Comparison of ENCODE assay signal across 1 cellular context in the genomic region with DNA sequence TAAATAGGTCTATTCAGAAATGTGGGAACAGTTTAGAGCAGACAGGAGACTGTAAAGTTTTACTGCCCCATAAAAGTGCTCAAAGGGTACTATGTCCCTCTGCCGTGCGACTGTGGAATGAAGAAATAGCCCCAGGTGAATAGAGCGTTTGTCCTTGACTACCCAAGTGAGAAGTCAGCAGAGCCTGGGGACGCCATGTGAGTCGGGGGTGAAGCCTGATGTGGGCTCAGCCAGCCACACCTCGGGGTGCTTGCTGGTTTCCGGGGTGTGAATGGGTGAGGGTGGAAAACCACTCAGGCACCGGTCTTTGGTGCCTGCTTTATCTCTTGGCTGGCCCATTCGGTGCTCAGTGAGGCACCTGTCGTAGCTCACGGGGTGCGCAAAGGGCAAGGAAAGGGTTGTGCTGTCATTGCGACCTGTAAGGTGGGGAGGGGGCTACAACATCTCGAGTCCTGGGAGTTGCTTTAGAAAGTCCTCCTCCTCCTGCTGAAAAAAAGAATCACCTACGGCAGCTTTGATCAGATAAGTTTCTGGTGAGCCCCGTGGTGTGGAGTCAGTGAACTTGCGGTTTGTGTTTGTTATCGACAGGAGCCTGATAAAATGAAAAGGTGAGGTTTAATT.
TF ChIP-seq lines count a peak whose summit lies in the region.

No MANE protein-coding gene starts in this region.

TF ChIP-seq in HepG2, 621 proteins besides CTCF, POLR2A, EP300 and RAD21 (continued from another document):
- TF ChIP-seq, protein P1, sequence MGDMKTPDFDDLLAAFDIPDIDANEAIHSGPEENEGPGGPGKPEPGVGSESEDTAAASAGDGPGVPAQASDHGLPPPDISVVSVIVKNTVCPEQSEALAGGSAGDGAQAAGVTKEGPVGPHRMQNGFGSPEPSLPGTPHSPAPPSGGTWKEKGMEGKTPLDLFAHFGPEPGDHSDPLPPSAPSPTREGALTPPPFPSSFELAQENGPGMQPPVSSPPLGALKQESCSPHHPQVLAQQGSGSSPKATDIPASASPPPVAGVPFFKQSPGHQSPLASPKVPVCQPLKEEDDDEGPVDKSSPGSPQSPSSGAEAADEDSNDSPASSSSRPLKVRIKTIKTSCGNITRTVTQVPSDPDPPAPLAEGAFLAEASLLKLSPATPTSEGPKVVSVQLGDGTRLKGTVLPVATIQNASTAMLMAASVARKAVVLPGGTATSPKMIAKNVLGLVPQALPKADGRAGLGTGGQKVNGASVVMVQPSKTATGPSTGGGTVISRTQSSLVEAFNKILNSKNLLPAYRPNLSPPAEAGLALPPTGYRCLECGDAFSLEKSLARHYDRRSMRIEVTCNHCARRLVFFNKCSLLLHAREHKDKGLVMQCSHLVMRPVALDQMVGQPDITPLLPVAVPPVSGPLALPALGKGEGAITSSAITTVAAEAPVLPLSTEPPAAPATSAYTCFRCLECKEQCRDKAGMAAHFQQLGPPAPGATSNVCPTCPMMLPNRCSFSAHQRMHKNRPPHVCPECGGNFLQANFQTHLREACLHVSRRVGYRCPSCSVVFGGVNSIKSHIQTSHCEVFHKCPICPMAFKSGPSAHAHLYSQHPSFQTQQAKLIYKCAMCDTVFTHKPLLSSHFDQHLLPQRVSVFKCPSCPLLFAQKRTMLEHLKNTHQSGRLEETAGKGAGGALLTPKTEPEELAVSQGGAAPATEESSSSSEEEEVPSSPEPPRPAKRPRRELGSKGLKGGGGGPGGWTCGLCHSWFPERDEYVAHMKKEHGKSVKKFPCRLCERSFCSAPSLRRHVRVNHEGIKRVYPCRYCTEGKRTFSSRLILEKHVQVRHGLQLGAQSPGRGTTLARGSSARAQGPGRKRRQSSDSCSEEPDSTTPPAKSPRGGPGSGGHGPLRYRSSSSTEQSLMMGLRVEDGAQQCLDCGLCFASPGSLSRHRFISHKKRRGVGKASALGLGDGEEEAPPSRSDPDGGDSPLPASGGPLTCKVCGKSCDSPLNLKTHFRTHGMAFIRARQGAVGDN (CRISPR knock-in tag; IDR thresholded peaks at IDR 0.05), result peak; percentile 41
- TF ChIP-seq NFE2L2 (IDR thresholded peaks at IDR 0.05; ENCODE audit: low read length), result no peak
- no peak for TF ChIP-seq MATR3 (CRISPR knock-in tag; IDR thresholded peaks at IDR 0.05)
- no peak for TF ChIP-seq ZNF263 (CRISPR knock-in tag; IDR thresholded peaks at IDR 0.05)
- no peak for TF ChIP-seq ZNF12 (CRISPR knock-in tag; IDR thresholded peaks at IDR 0.05)
- TF ChIP-seq FOXC1 (CRISPR knock-in tag; IDR thresholded peaks at IDR 0.05; ENCODE audit: borderline replicate concordance), result peak; percentile 41; the same call in 1 of the 2 replicates
